Comparison of ENCODE assay signal across 8 cellular contexts in the genomic region with DNA sequence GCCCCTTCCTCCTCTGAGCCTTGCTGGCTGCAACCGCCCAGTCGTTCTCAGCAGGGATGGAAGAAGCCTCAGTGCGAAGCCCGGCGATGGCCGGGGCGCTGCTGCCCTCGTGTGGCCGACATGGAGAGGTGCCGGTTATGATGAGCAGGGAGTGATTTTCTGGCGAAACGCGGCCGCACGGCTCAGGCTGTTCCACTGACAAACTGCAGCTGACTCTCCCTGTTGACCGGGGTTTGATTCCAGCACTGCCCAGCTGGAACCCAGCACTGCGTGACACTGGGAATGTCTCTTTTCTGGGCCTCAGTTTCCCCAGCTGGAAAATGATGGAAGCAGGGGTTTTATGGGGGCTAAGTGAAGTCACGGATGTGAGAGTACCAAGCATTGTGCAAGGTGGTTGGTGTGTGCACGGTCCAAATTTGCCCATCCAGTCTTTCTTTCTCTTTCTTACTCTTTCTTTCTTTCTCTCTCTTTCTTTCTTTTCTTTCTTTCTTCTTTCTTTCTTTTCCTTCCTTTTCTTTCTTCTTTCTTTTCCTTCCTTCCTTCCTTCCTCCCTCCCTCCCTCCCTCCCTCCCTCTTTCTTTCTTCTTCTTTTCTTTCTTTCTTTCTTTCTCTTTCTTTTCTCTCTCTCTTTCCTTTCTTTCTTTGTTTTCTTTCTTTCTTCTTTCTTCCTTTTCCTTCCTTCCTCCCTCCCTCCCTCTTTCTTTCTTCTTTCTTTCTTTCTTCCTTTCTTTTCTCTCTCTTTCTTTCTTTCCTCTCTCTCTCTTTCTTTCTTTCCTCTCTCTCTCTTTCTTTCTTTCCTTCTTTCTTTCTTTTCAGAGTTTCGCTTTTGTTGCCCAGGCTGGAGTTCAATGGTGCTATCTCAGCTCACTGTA. TPM values are rescaled to one million over a fixed set of nuclear protein-coding genes. Genes with fewer than 3 reads are reported as not detected.
DNase-seq lines count a peak whose midpoint lies in the region; ATAC-seq lines count a peak whose summit lies in the region.

No MANE protein-coding gene starts in this region.

- no peak for ATAC-seq in HG02973 (IDR thresholded peaks at IDR 0.05; ENCODE audit: unreplicated experiment)

- peak; percentile 83 for DNase-seq in CD1c-positive myeloid dendritic cell (ENCODE audit: extremely low spot score)
- peak; percentile 64 for DNase-seq in HCEC 1CT
- DNase-seq in NCI-H446 treated with DMSO at 0.1 percent for 48 hours (lab: John Stamatoyannopoulos, UW): peak; percentile 56
- peak; percentile 63 to 65 for DNase-seq in activated CD4-positive, alpha-beta T cell treated with anti-CD3 and anti-CD28 coated beads for 4 hours
- peak; percentile 83 for DNase-seq in cerebellum (ENCODE audit: low spot score)
- peak; percentile 92 for DNase-seq in left kidney (ENCODE audit: low read depth, low spot score)
- peak; percentile 65 to 76 for DNase-seq in stimulated activated CD4-positive, alpha-beta T cell treated with anti-CD3 and anti-CD28 coated beads, Interleukin-2, amount 100 ng/mL, for 48 hours

RNA-seq across cellular contexts. Expression of a gene that starts 25.8 kb away (rescaled TPM):
- total RNA-seq in cerebellum: 7.7 TPM

RNA-seq across cellular contexts. Expression of a gene that starts 42.8 kb away (rescaled TPM):
- total RNA-seq in cerebellum: 1.7 TPM
